1 cellular context compared by ENCODE assay signal in the genomic region with DNA sequence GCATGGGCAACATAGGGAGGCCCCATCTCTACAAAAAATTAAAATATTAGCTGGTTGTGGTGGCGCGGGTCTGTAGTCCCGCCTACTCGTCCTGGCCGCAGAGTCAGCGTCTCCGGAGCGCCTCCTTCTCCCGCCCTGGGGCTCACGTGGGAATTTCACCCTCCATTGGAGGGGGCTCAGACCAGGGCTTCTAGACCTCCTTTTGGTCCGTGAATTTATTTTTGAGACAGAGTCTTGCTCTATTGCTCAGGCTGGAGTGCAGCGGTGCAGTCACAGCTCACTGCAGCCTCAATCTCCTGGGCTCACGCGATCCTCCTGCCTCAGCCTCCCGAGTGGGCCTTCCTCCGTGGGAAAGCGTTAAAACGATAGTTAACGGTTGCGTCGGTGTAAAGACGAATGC.
TF ChIP-seq lines count a peak whose summit lies in the region.

No MANE protein-coding gene starts in this region.

TF ChIP-seq in GM12878, 131 proteins besides CTCF, POLR2A, EP300 and RAD21:
- TF ChIP-seq MTA2 (IDR thresholded peaks at IDR 0.05; ENCODE audit: low read depth) (peak; percentile 27; the same call in 1 of the 2 replicates), EED (IDR thresholded peaks at IDR 0.05; ENCODE audit: low read depth) (peak; percentile 57; the same call in 1 of the 2 replicates), TCF3 (IDR thresholded peaks at IDR 0.05; ENCODE audit: borderline replicate concordance, insufficient read depth, low read depth, low read length) (no peak), BMI1 (IDR thresholded peaks at IDR 0.05; ENCODE audit: borderline replicate concordance) (no peak), IKZF1 (conservative IDR thresholded peaks at IDR 0.05) (0 out of 2 replicates have a peak, but pooled peaks have one; percentile 4), ZNF274 (IDR thresholded peaks at IDR 0.05; ENCODE audit: insufficient read depth, insufficient read length) (no peak), BCL11A (IDR thresholded peaks at IDR 0.05; ENCODE audit: low read depth, low read length) (no peak), RUNX3 (IDR thresholded peaks at IDR 0.05; ENCODE audit: low read length) (peak; percentile 61), CREM (IDR thresholded peaks at IDR 0.05; ENCODE audit: low read depth) (0 out of 2 replicates have a peak, but pooled peaks have one; percentile 12), NBN (IDR thresholded peaks at IDR 0.05) (0 out of 2 replicates have a peak, but pooled peaks have one; percentile 36), SMARCA5 (IDR thresholded peaks at IDR 0.05) (peak; percentile 26; the same call in 1 of the 2 replicates), E2F8 (IDR thresholded peaks at IDR 0.05; ENCODE audit: low read depth, partially characterized antibody) (peak; percentile 48), BHLHE40 (IDR thresholded peaks at IDR 0.05; ENCODE audit: borderline replicate concordance in 1 of 2, low read depth in 2 of 2, low read length in 1 of 2) (peak; percentile 32 to 46; a peak in 1 of 4 replicates), ZNF592 (IDR thresholded peaks at IDR 0.05) (no peak)
- TF ChIP-seq, protein P1, sequence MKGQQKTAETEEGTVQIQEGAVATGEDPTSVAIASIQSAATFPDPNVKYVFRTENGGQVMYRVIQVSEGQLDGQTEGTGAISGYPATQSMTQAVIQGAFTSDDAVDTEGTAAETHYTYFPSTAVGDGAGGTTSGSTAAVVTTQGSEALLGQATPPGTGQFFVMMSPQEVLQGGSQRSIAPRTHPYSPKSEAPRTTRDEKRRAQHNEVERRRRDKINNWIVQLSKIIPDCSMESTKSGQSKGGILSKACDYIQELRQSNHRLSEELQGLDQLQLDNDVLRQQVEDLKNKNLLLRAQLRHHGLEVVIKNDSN (IDR thresholded peaks at IDR 0.05; ENCODE audit: borderline replicate concordance, extremely low read length, insufficient read depth, low read depth, low read length) = peak; percentile 15
